ENCODE assay signal across 19 cellular contexts in the genomic region with DNA sequence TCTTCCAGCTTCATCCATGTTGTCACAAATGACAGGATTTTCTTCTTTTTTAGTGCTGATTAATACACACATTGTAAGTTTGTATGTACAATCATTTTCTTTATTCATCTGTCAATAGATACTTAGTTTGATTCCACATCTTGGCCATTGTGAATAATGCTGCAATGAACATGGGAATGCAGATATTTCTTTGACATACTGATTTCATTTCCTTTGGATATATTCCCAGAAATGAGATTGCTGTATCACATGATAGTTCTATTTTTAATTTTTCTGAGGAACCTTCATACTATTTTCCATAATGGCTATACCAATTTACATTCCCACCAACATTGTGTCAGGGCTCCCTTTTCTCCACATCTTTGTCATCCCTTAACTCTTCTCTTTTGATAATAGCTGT.
A peak's percentile ranks its signal among the peaks of the same experiment; 100 is the strongest.
DNase-seq lines count a peak whose midpoint lies in the region; ATAC-seq and TF ChIP-seq lines count a peak whose summit lies in the region.
"Had no signal": no experiment of that assay in that cellular context is flagged by ENCODE, and none has a peak within 500 bp of the region (broad histone marks: within the 10 kb centered on the region; RNA-seq: fewer than 3 reads in every experiment).

No MANE protein-coding gene starts in this region.

- H3K9me3 Mint-ChIP-seq in GM23338 = peaks cover 11% of the 10 kb centered on the region; the same call in 2 of the 3 replicates

- H3K9me2 ChIP-seq in GM23338 (ENCODE audit: insufficient read depth) = no peaks in the 10 kb centered on the region

- no peak overlapping the region for H2AFZ ChIP-seq in GM23338

- no peaks in the 10 kb centered on the region for H3F3A ChIP-seq in GM23338 (replicated peaks; ENCODE audit: low read depth)

- intact Hi-C loops in heart left ventricle (cut with DNase I) (loop anchor here in 1 of 10 donors (10.0 kb wide), 1 partner anchor 88 kb away; no protein-coding TSS in a partner anchor), psoas muscle (cut with DNase I) (no loop called here)

- no peak overlapping the region for H3K27ac Mint-ChIP-seq in GM23338
- H3K27ac Mint-ChIP-seq: CD14-positive monocyte had no signal

- no peak overlapping the region for H3K4me3 Mint-ChIP-seq in GM23338
- H3K4me3 Mint-ChIP-seq: CD14-positive monocyte had no signal

- H3K9me3 ChIP-seq in cardiac muscle cell (ENCODE audit: low read depth) (no peaks in the 10 kb centered on the region), heart left ventricle (peaks cover 0 to 36% (median 12%) of the 10 kb centered on the region in 12 donors), psoas muscle (peaks cover 16% of the 10 kb centered on the region)

- H3K36me3 ChIP-seq in cardiac muscle cell (peaks cover 6% of the 10 kb centered on the region), heart left ventricle (peaks cover 0 to 4% (median 0%) of the 10 kb centered on the region in 9 donors), GM23338 (ENCODE audit: insufficient read depth) (no peaks in the 10 kb centered on the region), psoas muscle (ENCODE audit: insufficient read depth in 1 of 2, low read depth in 1 of 2) (no peaks in the 10 kb centered on the region)

- H4K20me1 ChIP-seq in GM23338 (replicated peaks; ENCODE audit: insufficient read depth) = no peaks in the 10 kb centered on the region

- DNase-seq in cardiac muscle cell (ENCODE audit: low read depth in 1 of 2, low spot score in 1 of 2) (peak in 1 of 2 donors; percentile 41), heart left ventricle (no peak), cardiac fibroblast (ENCODE audit: low read depth in 2 of 2) (peak; percentile 31 to 50), fibroblast of peridontal ligament (ENCODE audit: extremely low read depth) (peak; percentile 67), foreskin keratinocyte (no peak), GM23338 (ENCODE audit: low spot score) (no peak), psoas muscle (no peak)
- DNase-seq: DMS79 treated with DMSO at 0.1 percent for 48 hours, NCI-H1417 treated with DMSO at 0.1 percent for 48 hours, NCI-H187 treated with DMSO at 0.1 percent for 48 hours, NCI-H2227 treated with DMSO at 0.1 percent for 48 hours, NCI-H524, NCI-H82, PC-3, RPMI8226, SHP77 treated with DMSO at 0.1 percent for 48 hours had no signal

- peaks cover 10% of the 10 kb centered on the region; the same call in 2 of the 3 replicates for H3K36me3 Mint-ChIP-seq in GM23338 (ENCODE audit: low read depth)
- H3K36me3 Mint-ChIP-seq: CD14-positive monocyte had no signal

- peaks cover 11% of the 10 kb centered on the region; the same call in 2 of the 3 replicates for H3K4me1 Mint-ChIP-seq in GM23338
- H3K4me1 Mint-ChIP-seq: CD14-positive monocyte had no signal

- no peak for TF ChIP-seq CTCF in cardiac muscle cell (IDR thresholded peaks at IDR 0.05; ENCODE audit: low read depth, low read length)
- no peak for TF ChIP-seq CTCF in heart left ventricle (IDR thresholded peaks at IDR 0.05)
- no peak for TF ChIP-seq CTCF in cardiac fibroblast (IDR thresholded peaks at IDR 0.05; ENCODE audit: low read depth, low read length)
- TF ChIP-seq CTCF in foreskin keratinocyte (conservative IDR thresholded peaks at IDR 0.05) = no peak
- no peak for TF ChIP-seq CTCF in GM23338 (conservative IDR thresholded peaks at IDR 0.05; ENCODE audit: low read depth in 2 of 2)
- no peak for TF ChIP-seq CTCF in psoas muscle (IDR thresholded peaks at IDR 0.05)

- H3K4me2 ChIP-seq in GM23338 = no peak overlapping the region

- ATAC-seq in heart left ventricle (no peak), HG02938 (IDR thresholded peaks at IDR 0.05; ENCODE audit: unreplicated experiment) (no peak), foreskin keratinocyte (no peak), GM23338 (no peak), psoas muscle (no peak)
- ATAC-seq: PC-3 had no signal

- no peak for TF ChIP-seq POLR2A in heart left ventricle (IDR thresholded peaks at IDR 0.05)

- H3K27ac ChIP-seq in cardiac muscle cell (peak overlapping the region; percentile 14), heart left ventricle (peak overlapping the region in 4 of 12 donors; percentile 27 to 43 (median 34)), foreskin keratinocyte (no peak overlapping the region), GM23338 (ENCODE audit: low read depth) (no peak overlapping the region), psoas muscle (no peak overlapping the region)
- H3K27ac ChIP-seq: 22Rv1 had no signal

- no peaks in the 10 kb centered on the region for H3K79me2 ChIP-seq in GM23338 (replicated peaks; ENCODE audit: insufficient read depth)

- H3K27me3 Mint-ChIP-seq in GM23338 (ENCODE audit: insufficient read depth, low read depth, poor library complexity) = peaks cover 3% of the 10 kb centered on the region

- H3K4me3 ChIP-seq in cardiac muscle cell = no peak overlapping the region
- no peak overlapping the region for H3K4me3 ChIP-seq in heart left ventricle
- no peak overlapping the region for H3K4me3 ChIP-seq in cardiac fibroblast (replicated peaks in 1 of 2; ENCODE audit: low read depth in 2 of 2, low read length in 2 of 2)
- no peak overlapping the region for H3K4me3 ChIP-seq in GM23338
- no peak overlapping the region for H3K4me3 ChIP-seq in psoas muscle

- no peaks in the 10 kb centered on the region for H3K4me1 ChIP-seq in cardiac muscle cell (ENCODE audit: low read depth)
- H3K4me1 ChIP-seq in heart left ventricle = peaks cover 0 to 24% (median 3%) of the 10 kb centered on the region in 12 donors
- no peaks in the 10 kb centered on the region for H3K4me1 ChIP-seq in foreskin keratinocyte
- H3K4me1 ChIP-seq in GM23338 (ENCODE audit: insufficient read depth) = no peaks in the 10 kb centered on the region
- no peaks in the 10 kb centered on the region for H3K4me1 ChIP-seq in psoas muscle

- H3K27me3 ChIP-seq in cardiac muscle cell = no peaks in the 10 kb centered on the region
- no peaks in the 10 kb centered on the region for H3K27me3 ChIP-seq in heart left ventricle
- no peaks in the 10 kb centered on the region for H3K27me3 ChIP-seq in foreskin keratinocyte
- H3K27me3 ChIP-seq in GM23338 (ENCODE audit: insufficient read depth) = no peaks in the 10 kb centered on the region
- no peaks in the 10 kb centered on the region for H3K27me3 ChIP-seq in psoas muscle (ENCODE audit: insufficient read depth in 3 of 3, low read length in 2 of 3)

TF ChIP-seq in GM23338, 12 proteins besides CTCF, POLR2A, EP300 and RAD21:
- TF ChIP-seq ZNF114 (CRISPR knock-in tag; IDR thresholded peaks at IDR 0.05) (no peak), EZH2 (IDR thresholded peaks at IDR 0.05; ENCODE audit: low read depth, unreplicated experiment) (no peak), NANOG (IDR thresholded peaks at IDR 0.05; ENCODE audit: borderline replicate concordance) (no peak), POLR2AphosphoS5 (IDR thresholded peaks at IDR 0.05; ENCODE audit: low read depth) (no peak), CREB1 (CRISPR knock-in tag; IDR thresholded peaks at IDR 0.05; ENCODE audit: low read depth) (no peak)
TF ChIP-seq in GM23338: peak in this region for 0.

Comparison
In these comparisons a context has a peak if more than half of its experiments do, and no peak if none do; other contexts are left out.
1. DNase-seq: peak in cardiac fibroblast (2 of 2) and fibroblast of peridontal ligament (single experiment); none in heart left ventricle (0 of 5), foreskin keratinocyte (0 of 2), GM23338 (single experiment) and psoas muscle (0 of 2).